39 cellular contexts compared by ENCODE assay signal in the genomic region with DNA sequence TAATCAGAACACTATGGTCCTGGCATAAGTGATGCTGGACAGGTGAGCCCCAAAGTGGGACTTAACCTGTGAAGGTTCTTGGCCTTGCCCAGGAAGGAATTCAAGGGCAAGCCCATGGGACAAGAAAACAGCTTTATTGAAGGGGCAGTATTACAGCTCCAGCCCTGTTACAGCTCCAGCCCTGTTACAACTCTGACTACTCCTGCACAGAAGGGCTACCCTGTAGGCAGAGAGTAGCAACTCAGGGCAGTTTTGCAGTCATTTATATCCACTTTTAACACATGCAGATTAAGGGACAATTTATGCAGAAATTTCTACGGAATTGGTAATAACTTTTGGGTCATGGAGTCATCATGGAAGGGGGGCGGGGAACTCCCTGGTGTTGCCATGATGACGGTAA. TPM values are rescaled to one million over a fixed set of nuclear protein-coding genes. Genes with fewer than 3 reads are reported as not detected.
"Had no signal": no experiment of that assay in that cellular context is flagged by ENCODE, and none has a peak within 500 bp of the region (broad histone marks: within the 10 kb centered on the region; RNA-seq: fewer than 3 reads in every experiment).

No MANE protein-coding gene starts in this region.

- H3K27me3 ChIP-seq: adrenal gland, ascending aorta, body of pancreas, brain microvascular endothelial cell, cardiac muscle cell had no signal

- H3K9me3 ChIP-seq: adrenal gland, ascending aorta, body of pancreas, breast epithelium had no signal

- H3K4me3 ChIP-seq: adrenal gland, ascending aorta, body of pancreas, breast epithelium, cardiac muscle cell had no signal

- ATAC-seq: activated naive CD4-positive, alpha-beta T cell treated with anti-CD3 and anti-CD28 coated beads, Interleukin-2, amount 50 U/mL, for 72 hours; activated naive CD8-positive, alpha-beta T cell treated with anti-CD3 and anti-CD28 coated beads, Interleukin-2, amount 50 U/mL, for 24 hours; activated T-cell treated with anti-CD3 and anti-CD28 coated beads, Interleukin-2, amount 50 U/mL, for 4 hours; activated T-cell treated with anti-CD3 and anti-CD28 coated beads, Interleukin-2, amount 50 U/mL, for 72 hours; activated T-helper 17 cell treated with anti-CD3 and anti-CD28 coated beads, Interleukin-2, amount 50 U/mL, for 72 hours; body of pancreas had no signal

- DNase-seq: activated effector memory CD4-positive, alpha-beta T cell treated with anti-CD3 and anti-CD28 coated beads, Interleukin-2, amount 50 U/mL, for 16 hours; activated effector memory CD4-positive, alpha-beta T cell treated with Interleukin-2 at 50 U/mL for 16 hours; activated gamma-delta T cell; activated gamma-delta T cell treated with Interleukin-2 at 50 U/mL for 16 hours; activated naive CD4-positive, alpha-beta T cell; activated naive CD4-positive, alpha-beta T cell treated with anti-CD3 and anti-CD28 coated beads for 36 hours; activated naive CD4-positive, alpha-beta T cell treated with anti-CD3 and anti-CD28 coated beads, Interleukin-2, amount 10 ng/mL, durations not matched to agents 7 days and 5 days; activated naive CD4-positive, alpha-beta T cell treated with anti-CD3 and anti-CD28 coated beads, Interleukin-2, amount 50 U/mL, for 16 hours; activated naive CD4-positive, alpha-beta T cell treated with Interleukin-2 at 50 U/mL for 16 hours; activated naive CD8-positive, alpha-beta T cell treated with anti-CD3 and anti-CD28 coated beads for 36 hours; activated naive CD8-positive, alpha-beta T cell treated with anti-CD3 and anti-CD28 coated beads, Interleukin-2, amount 10 ng/mL, durations not matched to agents 7 days and 5 days; activated naive CD8-positive, alpha-beta T cell treated with anti-CD3 and anti-CD28 coated beads, Interleukin-2, amount 50 U/mL, for 24 hours; activated T-cell treated with anti-CD3 and anti-CD28 coated beads, Interleukin-2, amount 50 U/mL, for 1 hour; activated T-cell treated with anti-CD3 and anti-CD28 coated beads, Interleukin-2, amount 50 U/mL, for 24 hours; activated T-cell treated with anti-CD3 and anti-CD28 coated beads, Interleukin-2, amount 50 U/mL, for 4 hours; activated T-cell treated with anti-CD3 and anti-CD28 coated beads, Interleukin-2, amount 50 U/mL, for 48 hours; activated T-cell treated with anti-CD3 and anti-CD28 coated beads, Interleukin-2, amount 50 U/mL, for 72 hours; adrenal gland; amniotic stem cell; amygdala; anterior cingulate cortex; aorta; body of pancreas; brain microvascular endothelial cell; caudate nucleus; central memory CD4-positive, alpha-beta T cell; cerebellar nuclear complex had no signal

- H3K27ac ChIP-seq: adrenal gland, ascending aorta, body of pancreas, brain microvascular endothelial cell, breast epithelium, cardiac muscle cell had no signal

- H3K4me1 ChIP-seq: adrenal gland, ascending aorta, body of pancreas, breast epithelium had no signal

- H3K36me3 ChIP-seq: adrenal gland, ascending aorta, brain microvascular endothelial cell, breast epithelium, cardiac muscle cell had no signal

RNA-seq across cellular contexts. Expression of gene IL37, which starts 15.7 kb away (rescaled TPM):
- total RNA-seq: activated naive CD4-positive, alpha-beta T cell treated with anti-CD3 and anti-CD28 coated beads for 36 hours; activated naive CD8-positive, alpha-beta T cell treated with anti-CD3 and anti-CD28 coated beads for 36 hours; activated naive CD8-positive, alpha-beta T cell treated with anti-CD3 and anti-CD28 coated beads, Interleukin-2, amount 10 ng/mL, durations not matched to agents 7 days and 5 days; activated T-cell treated with anti-CD3 and anti-CD28 coated beads, Interleukin-2, amount 50 U/mL, for 4 hours; activated T-cell treated with anti-CD3 and anti-CD28 coated beads, Interleukin-2, amount 50 U/mL, for 72 hours; activated T-helper 1 cell treated with anti-CD3 and anti-CD28 coated beads, Interleukin-12 subunit alpha, Interleukin-12 subunit beta, Interleukin-2, Interleukin-4 antibody, amounts not matched to agents 30 ng/mL and 10 ng/mL and 1 ng/mL, durations not matched to agents 14 hours and 24 hours and 36 hours; activated T-helper 2 cell treated with anti-CD3 and anti-CD28 coated beads, Interferon-gamma antibody, Interleukin-2, Interleukin-4, amounts not matched to agents 10 μg/mL and 5 μg/mL and 100 μg/mL, durations not matched to agents 14 hours and 24 hours and 36 hours; adrenal gland; aorta; ascending aorta; astrocyte; body of pancreas; breast epithelium; bronchial epithelial cell; cardiac muscle cell; cardiac septum; cerebellum; chondrocyte had no signal

RNA-seq across cellular contexts. Expression of gene IL36G, which starts 51.1 kb away (rescaled TPM):
- total RNA-seq: activated naive CD4-positive, alpha-beta T cell treated with anti-CD3 and anti-CD28 coated beads for 36 hours; activated naive CD4-positive, alpha-beta T cell treated with anti-CD3 and anti-CD28 coated beads, Interleukin-2, amount 50 U/mL, for 72 hours; activated naive CD8-positive, alpha-beta T cell treated with anti-CD3 and anti-CD28 coated beads for 36 hours; activated naive CD8-positive, alpha-beta T cell treated with anti-CD3 and anti-CD28 coated beads, Interleukin-2, amount 10 ng/mL, durations not matched to agents 7 days and 5 days; activated T-cell treated with anti-CD3 and anti-CD28 coated beads, Interleukin-2, amount 50 U/mL, for 4 hours; activated T-cell treated with anti-CD3 and anti-CD28 coated beads, Interleukin-2, amount 50 U/mL, for 72 hours; activated T-helper 1 cell treated with anti-CD3 and anti-CD28 coated beads, Interleukin-12 subunit alpha, Interleukin-12 subunit beta, Interleukin-2, Interleukin-4 antibody, amounts not matched to agents 30 ng/mL and 10 ng/mL and 1 ng/mL, durations not matched to agents 14 hours and 24 hours and 36 hours; activated T-helper 2 cell treated with anti-CD3 and anti-CD28 coated beads, Interferon-gamma antibody, Interleukin-2, Interleukin-4, amounts not matched to agents 10 μg/mL and 5 μg/mL and 100 μg/mL, durations not matched to agents 14 hours and 24 hours and 36 hours; adrenal gland; aorta; ascending aorta; astrocyte; body of pancreas; breast epithelium; bronchial epithelial cell; cardiac septum; cerebellum; chondrocyte had no signal
